1 cellular context compared by ENCODE assay signal in the genomic region with DNA sequence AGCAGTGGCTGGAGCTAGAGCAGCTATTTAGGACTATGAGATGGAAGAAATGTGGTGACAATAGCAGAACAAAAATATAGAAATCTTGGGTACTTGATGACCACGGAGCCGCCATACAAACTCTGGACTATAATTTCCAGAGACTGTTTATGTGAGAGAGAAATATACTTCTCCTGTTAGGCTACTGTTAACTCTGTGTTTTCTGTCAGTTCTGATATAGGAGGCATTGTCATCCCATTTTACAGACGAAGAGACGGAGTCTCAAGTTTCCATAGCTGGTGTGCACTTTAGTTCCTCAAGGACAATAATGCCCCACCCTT.
TF ChIP-seq lines count a peak whose summit lies in the region.

No MANE protein-coding gene starts in this region.

TF ChIP-seq in SK-N-SH, 30 proteins besides CTCF, POLR2A, EP300 and RAD21 (continued from another document):
- TF ChIP-seq YY1 (IDR thresholded peaks at IDR 0.05; ENCODE audit: low read depth) (no peak), MXI1 (IDR thresholded peaks at IDR 0.05; ENCODE audit: low read depth, low read length) (no peak), SIN3A (IDR thresholded peaks at IDR 0.05; ENCODE audit: borderline replicate concordance, low read depth, low read length) (no peak), NFIC (IDR thresholded peaks at IDR 0.05; ENCODE audit: borderline replicate concordance) (no peak)
- TF ChIP-seq, protein P1, sequence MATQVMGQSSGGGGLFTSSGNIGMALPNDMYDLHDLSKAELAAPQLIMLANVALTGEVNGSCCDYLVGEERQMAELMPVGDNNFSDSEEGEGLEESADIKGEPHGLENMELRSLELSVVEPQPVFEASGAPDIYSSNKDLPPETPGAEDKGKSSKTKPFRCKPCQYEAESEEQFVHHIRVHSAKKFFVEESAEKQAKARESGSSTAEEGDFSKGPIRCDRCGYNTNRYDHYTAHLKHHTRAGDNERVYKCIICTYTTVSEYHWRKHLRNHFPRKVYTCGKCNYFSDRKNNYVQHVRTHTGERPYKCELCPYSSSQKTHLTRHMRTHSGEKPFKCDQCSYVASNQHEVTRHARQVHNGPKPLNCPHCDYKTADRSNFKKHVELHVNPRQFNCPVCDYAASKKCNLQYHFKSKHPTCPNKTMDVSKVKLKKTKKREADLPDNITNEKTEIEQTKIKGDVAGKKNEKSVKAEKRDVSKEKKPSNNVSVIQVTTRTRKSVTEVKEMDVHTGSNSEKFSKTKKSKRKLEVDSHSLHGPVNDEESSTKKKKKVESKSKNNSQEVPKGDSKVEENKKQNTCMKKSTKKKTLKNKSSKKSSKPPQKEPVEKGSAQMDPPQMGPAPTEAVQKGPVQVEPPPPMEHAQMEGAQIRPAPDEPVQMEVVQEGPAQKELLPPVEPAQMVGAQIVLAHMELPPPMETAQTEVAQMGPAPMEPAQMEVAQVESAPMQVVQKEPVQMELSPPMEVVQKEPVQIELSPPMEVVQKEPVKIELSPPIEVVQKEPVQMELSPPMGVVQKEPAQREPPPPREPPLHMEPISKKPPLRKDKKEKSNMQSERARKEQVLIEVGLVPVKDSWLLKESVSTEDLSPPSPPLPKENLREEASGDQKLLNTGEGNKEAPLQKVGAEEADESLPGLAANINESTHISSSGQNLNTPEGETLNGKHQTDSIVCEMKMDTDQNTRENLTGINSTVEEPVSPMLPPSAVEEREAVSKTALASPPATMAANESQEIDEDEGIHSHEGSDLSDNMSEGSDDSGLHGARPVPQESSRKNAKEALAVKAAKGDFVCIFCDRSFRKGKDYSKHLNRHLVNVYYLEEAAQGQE (IDR thresholded peaks at IDR 0.05; ENCODE audit: low read depth, low read length) = no peak
- TF ChIP-seq, protein P2, sequence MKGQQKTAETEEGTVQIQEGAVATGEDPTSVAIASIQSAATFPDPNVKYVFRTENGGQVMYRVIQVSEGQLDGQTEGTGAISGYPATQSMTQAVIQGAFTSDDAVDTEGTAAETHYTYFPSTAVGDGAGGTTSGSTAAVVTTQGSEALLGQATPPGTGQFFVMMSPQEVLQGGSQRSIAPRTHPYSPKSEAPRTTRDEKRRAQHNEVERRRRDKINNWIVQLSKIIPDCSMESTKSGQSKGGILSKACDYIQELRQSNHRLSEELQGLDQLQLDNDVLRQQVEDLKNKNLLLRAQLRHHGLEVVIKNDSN (IDR thresholded peaks at IDR 0.05; ENCODE audit: borderline replicate concordance, low read depth) = no peak
- TF ChIP-seq, protein P3, sequence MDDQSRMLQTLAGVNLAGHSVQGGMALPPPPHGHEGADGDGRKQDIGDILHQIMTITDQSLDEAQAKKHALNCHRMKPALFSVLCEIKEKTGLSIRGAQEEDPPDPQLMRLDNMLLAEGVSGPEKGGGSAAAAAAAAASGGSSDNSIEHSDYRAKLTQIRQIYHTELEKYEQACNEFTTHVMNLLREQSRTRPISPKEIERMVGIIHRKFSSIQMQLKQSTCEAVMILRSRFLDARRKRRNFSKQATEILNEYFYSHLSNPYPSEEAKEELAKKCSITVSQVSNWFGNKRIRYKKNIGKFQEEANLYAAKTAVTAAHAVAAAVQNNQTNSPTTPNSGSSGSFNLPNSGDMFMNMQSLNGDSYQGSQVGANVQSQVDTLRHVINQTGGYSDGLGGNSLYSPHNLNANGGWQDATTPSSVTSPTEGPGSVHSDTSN (IDR thresholded peaks at IDR 0.05) = no peak
TF ChIP-seq in SK-N-SH: peak in this region for 0.
